Comparison of ENCODE assay signal across 7 cellular contexts in genomic region chr6:119922814-119923213, GRCh38.
"Had no signal": no experiment of that assay in that cellular context is flagged by ENCODE, and none has a peak within 500 bp of the region (broad histone marks: within the 10 kb centered on the region; RNA-seq: fewer than 3 reads in every experiment).

No MANE protein-coding gene starts in this region.

- DNase-seq: IMR-90, KBM-7, KG1 had no signal

- ATAC-seq: HepG2 had no signal

- FAIRE-seq: HepG2, HTR-8/SVneo had no signal

- H3K9ac ChIP-seq: KMS-11 had no signal

- H3K4me2 ChIP-seq: KMS-11 had no signal

- H3K27ac ChIP-seq: HL-60, KMS-11 had no signal
